Comparison of ENCODE assay signal across 1 cellular context in the genomic region with DNA sequence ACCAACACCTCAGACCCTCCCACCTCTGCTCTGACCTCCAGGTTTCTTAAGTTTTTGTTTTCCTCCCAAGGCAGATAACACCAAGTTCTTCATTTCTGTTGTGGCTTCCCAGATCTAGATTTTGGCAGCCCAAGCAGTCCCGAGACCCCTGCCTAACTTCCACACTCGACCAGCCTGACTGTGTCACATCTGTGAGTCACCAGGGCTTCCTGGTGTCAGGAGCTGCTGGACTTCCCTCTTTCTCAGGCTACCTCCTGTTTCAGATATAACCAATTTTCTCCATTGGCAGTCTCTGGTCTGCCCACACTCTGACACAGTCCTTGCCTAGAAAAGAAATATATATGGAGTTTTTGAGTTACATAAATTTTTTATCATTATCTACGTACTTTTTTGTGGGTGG.
TF ChIP-seq lines count a peak whose summit lies in the region.

No MANE protein-coding gene starts in this region.

TF ChIP-seq in SK-N-SH, 30 proteins besides CTCF, POLR2A, EP300 and RAD21 (continued from another document):
- TF ChIP-seq, protein P1, sequence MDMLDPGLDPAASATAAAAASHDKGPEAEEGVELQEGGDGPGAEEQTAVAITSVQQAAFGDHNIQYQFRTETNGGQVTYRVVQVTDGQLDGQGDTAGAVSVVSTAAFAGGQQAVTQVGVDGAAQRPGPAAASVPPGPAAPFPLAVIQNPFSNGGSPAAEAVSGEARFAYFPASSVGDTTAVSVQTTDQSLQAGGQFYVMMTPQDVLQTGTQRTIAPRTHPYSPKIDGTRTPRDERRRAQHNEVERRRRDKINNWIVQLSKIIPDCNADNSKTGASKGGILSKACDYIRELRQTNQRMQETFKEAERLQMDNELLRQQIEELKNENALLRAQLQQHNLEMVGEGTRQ (IDR thresholded peaks at IDR 0.05; ENCODE audit: borderline replicate concordance, low read depth, low read length), result no peak
- TF ChIP-seq SIN3A (IDR thresholded peaks at IDR 0.05; ENCODE audit: borderline replicate concordance, low read depth, low read length) (no peak), MEF2A (IDR thresholded peaks at IDR 0.05; ENCODE audit: borderline replicate concordance, low read depth) (no peak), GABPA (IDR thresholded peaks at IDR 0.05; ENCODE audit: low read depth) (no peak), MXI1 (IDR thresholded peaks at IDR 0.05; ENCODE audit: low read depth, low read length) (no peak), POLR2AphosphoS5 (IDR thresholded peaks at IDR 0.05; ENCODE audit: low read depth, low read length) (no peak)
- TF ChIP-seq, protein P2, sequence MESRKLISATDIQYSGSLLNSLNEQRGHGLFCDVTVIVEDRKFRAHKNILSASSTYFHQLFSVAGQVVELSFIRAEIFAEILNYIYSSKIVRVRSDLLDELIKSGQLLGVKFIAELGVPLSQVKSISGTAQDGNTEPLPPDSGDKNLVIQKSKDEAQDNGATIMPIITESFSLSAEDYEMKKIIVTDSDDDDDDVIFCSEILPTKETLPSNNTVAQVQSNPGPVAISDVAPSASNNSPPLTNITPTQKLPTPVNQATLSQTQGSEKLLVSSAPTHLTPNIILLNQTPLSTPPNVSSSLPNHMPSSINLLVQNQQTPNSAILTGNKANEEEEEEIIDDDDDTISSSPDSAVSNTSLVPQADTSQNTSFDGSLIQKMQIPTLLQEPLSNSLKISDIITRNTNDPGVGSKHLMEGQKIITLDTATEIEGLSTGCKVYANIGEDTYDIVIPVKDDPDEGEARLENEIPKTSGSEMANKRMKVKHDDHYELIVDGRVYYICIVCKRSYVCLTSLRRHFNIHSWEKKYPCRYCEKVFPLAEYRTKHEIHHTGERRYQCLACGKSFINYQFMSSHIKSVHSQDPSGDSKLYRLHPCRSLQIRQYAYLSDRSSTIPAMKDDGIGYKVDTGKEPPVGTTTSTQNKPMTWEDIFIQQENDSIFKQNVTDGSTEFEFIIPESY (IDR thresholded peaks at IDR 0.05; ENCODE audit: borderline replicate concordance, low read depth), result no peak
